Comparison of ENCODE assay signal across 18 cellular contexts in the genomic region with DNA sequence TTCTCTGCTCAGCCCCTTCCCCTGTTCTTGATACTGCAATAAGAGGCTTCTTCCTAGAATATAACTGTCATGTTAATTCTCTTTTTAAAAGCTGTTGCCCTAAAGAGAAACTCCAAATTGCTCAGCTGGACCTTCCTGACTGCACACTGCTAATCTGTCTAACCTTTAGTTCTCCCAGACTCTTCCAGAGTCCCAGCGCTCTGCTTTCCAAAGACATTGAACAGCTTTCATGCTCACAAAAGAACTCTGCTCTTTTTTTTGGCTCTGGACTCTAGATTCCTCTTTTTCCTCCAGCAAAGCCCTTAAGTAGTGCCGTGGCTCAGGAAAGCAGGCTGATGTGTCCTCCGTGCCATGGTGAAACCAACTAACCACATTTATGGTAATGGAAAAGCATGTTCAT.
DNase-seq lines count a peak whose midpoint lies in the region; ATAC-seq and TF ChIP-seq lines count a peak whose summit lies in the region.
"Had no signal": no experiment of that assay in that cellular context is flagged by ENCODE, and none has a peak within 500 bp of the region (broad histone marks: within the 10 kb centered on the region; RNA-seq: fewer than 3 reads in every experiment).

No MANE protein-coding gene starts in this region.

- no peak overlapping the region for H2AK5ac ChIP-seq in mesenchymal stem cell (ENCODE audit: low read length, severe bottlenecking)

- H3K9ac ChIP-seq in liver (ENCODE audit: low read depth in 1 of 2, low read length in 2 of 2) (no peak overlapping the region), mesenchymal stem cell (ENCODE audit: low read length) (peak overlapping the region; percentile 30), rectal smooth muscle tissue (ENCODE audit: low read length) (no peak overlapping the region)

- H4K8ac ChIP-seq in mesenchymal stem cell (ENCODE audit: low read length), result no peak overlapping the region

- TF ChIP-seq CTCF in liver (IDR thresholded peaks at IDR 0.05; ENCODE audit: low read depth, low read length, missing input control) (no peak), right lobe of liver (IDR thresholded peaks at IDR 0.05) (no peak)

- H4K91ac ChIP-seq in mesenchymal stem cell (ENCODE audit: low read length), result no peak overlapping the region

- no peaks in the 10 kb centered on the region for H3K27me3 ChIP-seq in liver (ENCODE audit: control insufficient read depth in 4 of 4, insufficient read depth in 4 of 4, low read length in 3 of 4)
- H3K27me3 ChIP-seq in right lobe of liver, result no peaks in the 10 kb centered on the region
- H3K27me3 ChIP-seq in mesenchymal stem cell (ENCODE audit: control insufficient read depth in 1 of 2, insufficient read depth in 1 of 2, low read length in 2 of 2), result no peaks in the 10 kb centered on the region
- no peaks in the 10 kb centered on the region for H3K27me3 ChIP-seq in rectal smooth muscle tissue (ENCODE audit: control insufficient read depth, insufficient read depth, low read length)
- H3K27me3 ChIP-seq: Peyer's patch had no signal

- DNase-seq in right lobe of liver (no peak), mesenchymal stem cell (no peak)
- DNase-seq: DMS53, EL, GF-D8, NCI-H1436 treated with DMSO at 0.1 percent for 48 hours, NCI-H1930, NCI-H2227 treated with DMSO at 0.1 percent for 48 hours, NCI-H510A treated with DMSO at 0.1 percent for 48 hours, NCI-H748 treated with DMSO at 0.1 percent for 48 hours, Peyer's patch had no signal

- H3K4ac ChIP-seq in mesenchymal stem cell (ENCODE audit: low read depth in 1 of 2, low read length in 2 of 2), result no peak overlapping the region

- WGBS in liver, result 74% methylated on average over 3 of the region's 3 CpGs
- 64% methylated on average over 3 of the region's 3 CpGs for WGBS in right lobe of liver (ENCODE audit: insufficient coverage, low coverage, low lambda C conversion rate, missing lambda C conversion rate)
- WGBS in mesenchymal stem cell, result 82% methylated on average over 1 of the region's 3 CpGs

- H3K18ac ChIP-seq in mesenchymal stem cell (ENCODE audit: low read depth in 1 of 2, low read length in 2 of 2), result no peak overlapping the region

- no peak for TF ChIP-seq POLR2A in right lobe of liver (IDR thresholded peaks at IDR 0.05)

- H3K4me3 ChIP-seq in liver (ENCODE audit: low read depth in 1 of 3, low read length in 3 of 3) (no peak overlapping the region), right lobe of liver (no peak overlapping the region), mesenchymal stem cell (ENCODE audit: insufficient read depth in 1 of 2, low read depth in 1 of 2, low read length in 2 of 2) (no peak overlapping the region), rectal smooth muscle tissue (ENCODE audit: low read length) (no peak overlapping the region)
- H3K4me3 ChIP-seq: Peyer's patch, SJSA1 had no signal

- intact Hi-C loops in right lobe of liver (cut with DNase I), result no loop called here

- H3K36me3 ChIP-seq in liver (ENCODE audit: control insufficient read depth in 4 of 4, insufficient read depth in 3 of 4, low read depth in 1 of 4, low read length in 3 of 4) (no peaks in the 10 kb centered on the region), right lobe of liver (no peaks in the 10 kb centered on the region), mesenchymal stem cell (ENCODE audit: control insufficient read depth in 1 of 2, insufficient read depth in 2 of 2, low read depth in 1 of 2, low read length in 2 of 2) (no peaks in the 10 kb centered on the region), rectal smooth muscle tissue (ENCODE audit: control insufficient read depth, insufficient read depth, low read length) (no peaks in the 10 kb centered on the region)
- H3K36me3 ChIP-seq: Peyer's patch, SJSA1 had no signal

- no peak overlapping the region for H2BK15ac ChIP-seq in mesenchymal stem cell (ENCODE audit: low read depth, poor library complexity, severe bottlenecking)

- H3K4me2 ChIP-seq in mesenchymal stem cell (ENCODE audit: low read length, poor library complexity, severe bottlenecking), result no peak overlapping the region

- no peaks in the 10 kb centered on the region for H3K4me1 ChIP-seq in liver (ENCODE audit: control insufficient read depth in 4 of 4, insufficient read depth in 4 of 4, low read length in 3 of 4)
- H3K4me1 ChIP-seq in right lobe of liver, result no peaks in the 10 kb centered on the region
- no peaks in the 10 kb centered on the region for H3K4me1 ChIP-seq in mesenchymal stem cell (ENCODE audit: control insufficient read depth, insufficient read depth, low read depth, low read length)
- H3K4me1 ChIP-seq in rectal smooth muscle tissue (ENCODE audit: control insufficient read depth, insufficient read depth, low read length), result no peaks in the 10 kb centered on the region
- H3K4me1 ChIP-seq: Peyer's patch, SJSA1 had no signal

- H3K9me3 ChIP-seq in liver (ENCODE audit: control insufficient read depth in 4 of 4, low read length in 3 of 4) (no peaks in the 10 kb centered on the region), right lobe of liver (no peaks in the 10 kb centered on the region), mesenchymal stem cell (ENCODE audit: control insufficient read depth, low read length) (no peaks in the 10 kb centered on the region)
- H3K9me3 ChIP-seq: Peyer's patch had no signal

- H3K27ac ChIP-seq in liver (ENCODE audit: low read depth in 1 of 2, low read length in 2 of 2) (no peak overlapping the region), right lobe of liver (no peak overlapping the region), mesenchymal stem cell (ENCODE audit: low read length, poor library complexity, severe bottlenecking) (no peak overlapping the region), rectal smooth muscle tissue (ENCODE audit: low read depth, low read length) (peak overlapping the region; percentile 27)
- H3K27ac ChIP-seq: C4-2B, Peyer's patch, SJSA1 had no signal

- H2AFZ ChIP-seq in mesenchymal stem cell (ENCODE audit: low read depth, low read length), result no peak overlapping the region

- no peak for TF ChIP-seq RAD21 in liver (IDR thresholded peaks at IDR 0.05)

- ATAC-seq in right lobe of liver, result no peak
- ATAC-seq in HG03432 (IDR thresholded peaks at IDR 0.05; ENCODE audit: unreplicated experiment), result no peak
- no peak for ATAC-seq in HG03039 (IDR thresholded peaks at IDR 0.05; ENCODE audit: unreplicated experiment)
- ATAC-seq in GM18868 (IDR thresholded peaks at IDR 0.05; ENCODE audit: unreplicated experiment), result no peak

- no peak overlapping the region for H3K14ac ChIP-seq in mesenchymal stem cell (ENCODE audit: low read length in 2 of 2)

- no peak overlapping the region for H3K23ac ChIP-seq in mesenchymal stem cell (ENCODE audit: low read length in 2 of 2)

- H2BK5ac ChIP-seq in mesenchymal stem cell (ENCODE audit: low read depth, low read length, poor library complexity, severe bottlenecking), result no peak overlapping the region

- H3K79me1 ChIP-seq in mesenchymal stem cell (replicated peaks; ENCODE audit: low read length, poor library complexity, severe bottlenecking), result no peaks in the 10 kb centered on the region

- no peak overlapping the region for H2BK12ac ChIP-seq in mesenchymal stem cell (ENCODE audit: low read length in 2 of 2)

- H2BK120ac ChIP-seq in mesenchymal stem cell (ENCODE audit: low read depth, low read length), result no peak overlapping the region

TF ChIP-seq in liver, 16 proteins besides CTCF, POLR2A, EP300 and RAD21:
- TF ChIP-seq, protein P1, sequence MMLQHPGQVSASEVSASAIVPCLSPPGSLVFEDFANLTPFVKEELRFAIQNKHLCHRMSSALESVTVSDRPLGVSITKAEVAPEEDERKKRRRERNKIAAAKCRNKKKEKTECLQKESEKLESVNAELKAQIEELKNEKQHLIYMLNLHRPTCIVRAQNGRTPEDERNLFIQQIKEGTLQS (IDR thresholded peaks at IDR 0.05), result no peak
- peak; percentile 22 for TF ChIP-seq NR2F2 (IDR thresholded peaks at IDR 0.05)
- TF ChIP-seq HNF4G (IDR thresholded peaks at IDR 0.05), result no peak
- TF ChIP-seq, protein P2, sequence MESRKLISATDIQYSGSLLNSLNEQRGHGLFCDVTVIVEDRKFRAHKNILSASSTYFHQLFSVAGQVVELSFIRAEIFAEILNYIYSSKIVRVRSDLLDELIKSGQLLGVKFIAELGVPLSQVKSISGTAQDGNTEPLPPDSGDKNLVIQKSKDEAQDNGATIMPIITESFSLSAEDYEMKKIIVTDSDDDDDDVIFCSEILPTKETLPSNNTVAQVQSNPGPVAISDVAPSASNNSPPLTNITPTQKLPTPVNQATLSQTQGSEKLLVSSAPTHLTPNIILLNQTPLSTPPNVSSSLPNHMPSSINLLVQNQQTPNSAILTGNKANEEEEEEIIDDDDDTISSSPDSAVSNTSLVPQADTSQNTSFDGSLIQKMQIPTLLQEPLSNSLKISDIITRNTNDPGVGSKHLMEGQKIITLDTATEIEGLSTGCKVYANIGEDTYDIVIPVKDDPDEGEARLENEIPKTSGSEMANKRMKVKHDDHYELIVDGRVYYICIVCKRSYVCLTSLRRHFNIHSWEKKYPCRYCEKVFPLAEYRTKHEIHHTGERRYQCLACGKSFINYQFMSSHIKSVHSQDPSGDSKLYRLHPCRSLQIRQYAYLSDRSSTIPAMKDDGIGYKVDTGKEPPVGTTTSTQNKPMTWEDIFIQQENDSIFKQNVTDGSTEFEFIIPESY (IDR thresholded peaks at IDR 0.05), result no peak
- TF ChIP-seq HNF4A (conservative IDR thresholded peaks at IDR 0.05), result no peak
- no peak for TF ChIP-seq SP1 (IDR thresholded peaks at IDR 0.05)
- TF ChIP-seq, protein P3, sequence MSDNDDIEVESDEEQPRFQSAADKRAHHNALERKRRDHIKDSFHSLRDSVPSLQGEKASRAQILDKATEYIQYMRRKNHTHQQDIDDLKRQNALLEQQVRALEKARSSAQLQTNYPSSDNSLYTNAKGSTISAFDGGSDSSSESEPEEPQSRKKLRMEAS (IDR thresholded peaks at IDR 0.05), result no peak
- TF ChIP-seq JUND (IDR thresholded peaks at IDR 0.05), result no peak
